12 cellular contexts compared by ENCODE assay signal in genomic region chr11:70210051-70210501, GRCh38. TPM values are rescaled to one million over a fixed set of nuclear protein-coding genes. Genes with fewer than 3 reads are reported as not detected.
DNase-seq lines count a peak whose midpoint lies in the region; ATAC-seq and TF ChIP-seq lines count a peak whose summit lies in the region.
"Had no signal": no experiment of that assay in that cellular context is flagged by ENCODE, and none has a peak within 500 bp of the region (broad histone marks: within the 10 kb centered on the region; RNA-seq: fewer than 3 reads in every experiment).

No MANE protein-coding gene starts in this region.

- TF ChIP-seq CTCF in WTC11 (IDR thresholded peaks at IDR 0.05): no peak

- H3K27ac Mint-ChIP-seq in activated naive CD4-positive, alpha-beta T cell treated with anti-CD3 and anti-CD28 coated beads for 36 hours: peak overlapping the region; percentile 42
- peak overlapping the region; percentile 91 for H3K27ac Mint-ChIP-seq in WTC11
- H3K27ac Mint-ChIP-seq in stimulated activated effector memory CD8-positive, alpha-beta T cell treated with anti-CD3 and anti-CD28 coated beads, Interleukin-12 subunit alpha, Interleukin-12 subunit beta, amount 100 ng/mL, for 72 hours: peak overlapping the region; percentile 87

- ATAC-seq in WTC11 (no peak), left cardiac atrium (peak; percentile 62 to 69)
- no peak for ATAC-seq in stimulated activated effector memory CD8-positive, alpha-beta T cell treated with anti-CD3 and anti-CD28 coated beads, Interleukin-12 subunit alpha, Interleukin-12 subunit beta, amount 100 ng/mL, for 72 hours

- H3K9me3 Mint-ChIP-seq in activated naive CD4-positive, alpha-beta T cell treated with anti-CD3 and anti-CD28 coated beads for 36 hours: no peaks in the 10 kb centered on the region
- no peaks in the 10 kb centered on the region for H3K9me3 Mint-ChIP-seq in WTC11
- no peaks in the 10 kb centered on the region for H3K9me3 Mint-ChIP-seq in stimulated activated effector memory CD8-positive, alpha-beta T cell treated with anti-CD3 and anti-CD28 coated beads, Interleukin-12 subunit alpha, Interleukin-12 subunit beta, amount 100 ng/mL, for 72 hours

- intact Hi-C loops in activated naive CD4-positive, alpha-beta T cell treated with anti-CD3 and anti-CD28 coated beads for 36 hours (cut with micrococcal nuclease): no loop called here
- intact Hi-C loops in left cardiac atrium (cut with DNase I): no loop called here

- no peak overlapping the region for H3K4me3 Mint-ChIP-seq in activated naive CD4-positive, alpha-beta T cell treated with anti-CD3 and anti-CD28 coated beads for 36 hours
- no peak overlapping the region for H3K4me3 Mint-ChIP-seq in WTC11
- H3K4me3 Mint-ChIP-seq in stimulated activated effector memory CD8-positive, alpha-beta T cell treated with anti-CD3 and anti-CD28 coated beads, Interleukin-12 subunit alpha, Interleukin-12 subunit beta, amount 100 ng/mL, for 72 hours: no peak overlapping the region

- CTCF ChIA-PET in activated naive CD4-positive, alpha-beta T cell treated with anti-CD3 and anti-CD28 coated beads for 36 hours (lab: Charles Lee): no interaction called here
- CTCF ChIA-PET in WTC11 (lab: Charles Lee): interaction anchor here (1.4 kb wide), 1 partner anchor 18 kb away, joined by 3 read pairs; no protein-coding TSS in a partner anchor

- peaks cover 28% of the 10 kb centered on the region for H3K36me3 Mint-ChIP-seq in activated naive CD4-positive, alpha-beta T cell treated with anti-CD3 and anti-CD28 coated beads for 36 hours (ENCODE audit: low read depth)
- H3K36me3 Mint-ChIP-seq in WTC11: peaks cover 35% of the 10 kb centered on the region
- H3K36me3 Mint-ChIP-seq in stimulated activated effector memory CD8-positive, alpha-beta T cell treated with anti-CD3 and anti-CD28 coated beads, Interleukin-12 subunit alpha, Interleukin-12 subunit beta, amount 100 ng/mL, for 72 hours: peaks cover 54% of the 10 kb centered on the region

- no peak for DNase-seq in activated naive CD4-positive, alpha-beta T cell treated with anti-CD3 and anti-CD28 coated beads for 36 hours
- DNase-seq in activated naive CD4-positive, alpha-beta T cell treated with Interleukin-2 at 50 U/mL for 16 hours: no peak
- DNase-seq in WTC11 (ENCODE audit: low spot score) (no peak), left cardiac atrium (no peak), islet precursor cell (no peak), NCI-H2107 treated with DMSO at 0.1 percent for 48 hours (lab: John Stamatoyannopoulos, UW; ENCODE audit: unreplicated experiment) (no peak), mucosa of gallbladder (ENCODE audit: low spot score) (no peak)
- DNase-seq in stimulated activated effector memory CD8-positive, alpha-beta T cell treated with anti-CD3 and anti-CD28 coated beads, Interleukin-12 subunit alpha, Interleukin-12 subunit beta, amount 100 ng/mL, for 72 hours (ENCODE audit: low spot score in 2 of 2): no peak
- DNase-seq: activated CD4-positive, alpha-beta T cell treated with anti-CD3 and anti-CD28 coated beads, Interleukin-2, amount 50 U/mL, for 48 hours; NCI-H2107; SIG-M5; stimulated activated naive CD4-positive, alpha-beta T cell had no signal

- peaks cover 39% of the 10 kb centered on the region for H3K4me1 Mint-ChIP-seq in activated naive CD4-positive, alpha-beta T cell treated with anti-CD3 and anti-CD28 coated beads for 36 hours (ENCODE audit: low read depth)
- peaks cover 64% of the 10 kb centered on the region for H3K4me1 Mint-ChIP-seq in WTC11
- H3K4me1 Mint-ChIP-seq in stimulated activated effector memory CD8-positive, alpha-beta T cell treated with anti-CD3 and anti-CD28 coated beads, Interleukin-12 subunit alpha, Interleukin-12 subunit beta, amount 100 ng/mL, for 72 hours: peaks cover 50% of the 10 kb centered on the region

- H3K27me3 Mint-ChIP-seq in activated naive CD4-positive, alpha-beta T cell treated with anti-CD3 and anti-CD28 coated beads for 36 hours (ENCODE audit: low read depth): no peaks in the 10 kb centered on the region
- H3K27me3 Mint-ChIP-seq in WTC11 (ENCODE audit: low read depth): no peaks in the 10 kb centered on the region

- POLR2A ChIA-PET in WTC11 (lab: Charles Lee): interaction anchor here (0.7 kb wide), 1 partner anchor 220 kb away, joined by 4 read pairs; no protein-coding TSS in a partner anchor

TF ChIP-seq in WTC11, 78 proteins besides CTCF, POLR2A, EP300 and RAD21:
- no peak for TF ChIP-seq OVOL2 (CRISPR knock-in tag; IDR thresholded peaks at IDR 0.05; ENCODE audit: borderline replicate concordance)

RNA-seq across cellular contexts. Expression of gene FADD, which starts 7.0 kb away (rescaled TPM):
- 10 to 100 TPM; 23.6 to 24.4 TPM for total RNA-seq in activated naive CD4-positive, alpha-beta T cell treated with anti-CD3 and anti-CD28 coated beads for 36 hours
- 49.0 to 58.6 TPM (median 53.9 TPM) in 3 replicates for total RNA-seq in WTC11 (2021)
- 10 to 100 TPM; 11.1 to 11.3 TPM for total RNA-seq in left cardiac atrium
- 32.7 TPM for total RNA-seq in mucosa of gallbladder

Comparison
In these comparisons a context has a peak if more than half of its experiments do, and no peak if none do; other contexts are left out.
1. ATAC-seq: peak in left cardiac atrium (2 of 2); none in WTC11 (single experiment) and stimulated activated effector memory CD8-positive, alpha-beta T cell treated with anti-CD3 and anti-CD28 coated beads, Interleukin-12 subunit alpha, Interleukin-12 subunit beta, amount 100 ng/mL, for 72 hours (single experiment).
2. Peak in every context shown above with its lines, with median percentiles within 50 percentile points of each other: H3K27ac Mint-ChIP-seq.